In genomic region chr2:24543252-24543651, GRCh38 we compare ENCODE assay signal across 2 cellular contexts.
A peak's percentile ranks its signal among the peaks of the same experiment; 100 is the strongest.
TF ChIP-seq lines count a peak whose summit lies in the region.

No MANE protein-coding gene starts in this region.

TF ChIP-seq in HepG2, 621 proteins besides CTCF, POLR2A, EP300 and RAD21:
- peak; percentile 22; the same call in 1 of the 2 replicates for TF ChIP-seq STAG1 (CRISPR knock-in tag; IDR thresholded peaks at IDR 0.05)
- TF ChIP-seq SMC3 (IDR thresholded peaks at IDR 0.05; ENCODE audit: low read length) = no peak

TF ChIP-seq in endothelial cell of umbilical vein, 7 proteins besides CTCF, POLR2A, EP300 and RAD21:
- TF ChIP-seq MAX (IDR thresholded peaks at IDR 0.05; ENCODE audit: insufficient read depth, insufficient read length) = no peak
- no peak for TF ChIP-seq FOS (IDR thresholded peaks at IDR 0.05; ENCODE audit: borderline replicate concordance, insufficient read depth, low read length)
- no peak for TF ChIP-seq GATA2 (IDR thresholded peaks at IDR 0.05; ENCODE audit: insufficient read depth, insufficient read length, low read depth, low read length)
- no peak for TF ChIP-seq MYC (IDR thresholded peaks at IDR 0.05; ENCODE audit: low read depth, low read length)
- no peak for TF ChIP-seq POLR2AphosphoS5 (IDR thresholded peaks at IDR 0.05; ENCODE audit: insufficient read depth, low read depth, low read length)
- TF ChIP-seq EZH2 (IDR thresholded peaks at IDR 0.05; ENCODE audit: borderline replicate concordance, low read depth, low read length, severe bottlenecking) = no peak
- no peak for TF ChIP-seq JUN (IDR thresholded peaks at IDR 0.05; ENCODE audit: borderline replicate concordance, insufficient read depth, insufficient read length, low read depth)
